ENCODE assay signal across 28 cellular contexts in genomic region chrY:7723139-7723538, GRCh38.
"Had no signal": no experiment of that assay in that cellular context is flagged by ENCODE, and none has a peak within 500 bp of the region (broad histone marks: within the 10 kb centered on the region; RNA-seq: fewer than 3 reads in every experiment).

No MANE protein-coding gene starts in this region.

- H3K4me2 ChIP-seq: PC-9 had no signal

- H3K27ac ChIP-seq: adrenal gland, breast epithelium, colonic mucosa, PC-9 had no signal

- H3K9me3 ChIP-seq: adrenal gland, breast epithelium, colonic mucosa had no signal

- H3K36me3 ChIP-seq: adrenal gland, breast epithelium, colonic mucosa had no signal

- DNase-seq: activated CD4-positive, alpha-beta memory T cell treated with anti-CD3 and anti-CD28 coated beads for 36 hours; activated CD4-positive, alpha-beta T cell treated with anti-CD3 and anti-CD28 coated beads, Interleukin-2, amount 10 ng/mL, durations not matched to agents 7 days and 5 days; activated CD4-positive, CD25-positive, alpha-beta regulatory T cell; activated CD8-positive, alpha-beta memory T cell treated with anti-CD3 and anti-CD28 coated beads for 24 hours; activated gamma-delta T cell; activated naive CD4-positive, alpha-beta T cell treated with anti-CD3 and anti-CD28 coated beads, Interleukin-2, amount 10 ng/mL, durations not matched to agents 7 days and 5 days; activated naive CD8-positive, alpha-beta T cell treated with anti-CD3 and anti-CD28 coated beads, Interleukin-2, amount 10 ng/mL, durations not matched to agents 7 days and 5 days; activated T-cell treated with anti-CD3 and anti-CD28 coated beads, Interleukin-2, amount 50 U/mL, for 4 hours; aorta; caudate nucleus; colonic mucosa; Kasumi-1; NCI-H1092; NCI-H1417; NCI-H1930; NCI-H2171 treated with DMSO at 0.1 percent for 48 hours; NCI-H226; NCI-H526; NK-92 treated with Interleukin-12 subunit alpha and Interleukin-12 subunit beta, amount 100 ng/mL, for 24 hours; PC-9; SIG-M5; T-cell; T-helper 2 cell; T1000 had no signal

- H3K4me3 Mint-ChIP-seq: activated CD4-positive, alpha-beta memory T cell treated with anti-CD3 and anti-CD28 coated beads for 36 hours; activated CD4-positive, alpha-beta T cell treated with anti-CD3 and anti-CD28 coated beads, Interleukin-2, amount 10 ng/mL, durations not matched to agents 7 days and 5 days; activated naive CD4-positive, alpha-beta T cell treated with anti-CD3 and anti-CD28 coated beads, Interleukin-2, amount 10 ng/mL, durations not matched to agents 7 days and 5 days; activated naive CD8-positive, alpha-beta T cell treated with anti-CD3 and anti-CD28 coated beads, Interleukin-2, amount 10 ng/mL, durations not matched to agents 7 days and 5 days; activated T-cell treated with anti-CD3 and anti-CD28 coated beads, Interleukin-2, amount 50 U/mL, for 4 hours; activated T-helper 17 cell treated with anti-CD3 and anti-CD28 coated beads, Interleukin-2, amount 50 U/mL, for 72 hours; T-cell had no signal

- H3K9me3 Mint-ChIP-seq: activated CD4-positive, alpha-beta memory T cell treated with anti-CD3 and anti-CD28 coated beads for 36 hours; activated CD4-positive, alpha-beta T cell treated with anti-CD3 and anti-CD28 coated beads, Interleukin-2, amount 10 ng/mL, durations not matched to agents 7 days and 5 days; activated naive CD4-positive, alpha-beta T cell treated with anti-CD3 and anti-CD28 coated beads, Interleukin-2, amount 10 ng/mL, durations not matched to agents 7 days and 5 days; activated naive CD8-positive, alpha-beta T cell treated with anti-CD3 and anti-CD28 coated beads, Interleukin-2, amount 10 ng/mL, durations not matched to agents 7 days and 5 days; activated T-cell treated with anti-CD3 and anti-CD28 coated beads, Interleukin-2, amount 50 U/mL, for 4 hours; activated T-helper 17 cell treated with anti-CD3 and anti-CD28 coated beads, Interleukin-2, amount 50 U/mL, for 72 hours; T-cell had no signal

- H2AFZ ChIP-seq: PC-9 had no signal

- ATAC-seq: activated T-cell treated with anti-CD3 and anti-CD28 coated beads, Interleukin-2, amount 50 U/mL, for 4 hours; activated T-helper 17 cell treated with anti-CD3 and anti-CD28 coated beads, Interleukin-2, amount 50 U/mL, for 72 hours; T-cell had no signal

- H3K4me3 ChIP-seq: adrenal gland, breast epithelium, colonic mucosa, PC-9 had no signal

- FAIRE-seq: TTC549 had no signal

- H3K27me3 Mint-ChIP-seq: activated CD4-positive, alpha-beta memory T cell treated with anti-CD3 and anti-CD28 coated beads for 36 hours; activated CD4-positive, alpha-beta T cell treated with anti-CD3 and anti-CD28 coated beads, Interleukin-2, amount 10 ng/mL, durations not matched to agents 7 days and 5 days; activated naive CD4-positive, alpha-beta T cell treated with anti-CD3 and anti-CD28 coated beads, Interleukin-2, amount 10 ng/mL, durations not matched to agents 7 days and 5 days; activated naive CD8-positive, alpha-beta T cell treated with anti-CD3 and anti-CD28 coated beads, Interleukin-2, amount 10 ng/mL, durations not matched to agents 7 days and 5 days; activated T-helper 17 cell treated with anti-CD3 and anti-CD28 coated beads, Interleukin-2, amount 50 U/mL, for 72 hours; T-cell had no signal

- H3K4me1 ChIP-seq: adrenal gland, breast epithelium, colonic mucosa had no signal

- H3K27me3 ChIP-seq: adrenal gland, breast epithelium, colonic mucosa had no signal

- H3K27ac Mint-ChIP-seq: activated CD4-positive, alpha-beta memory T cell treated with anti-CD3 and anti-CD28 coated beads for 36 hours; activated CD4-positive, alpha-beta T cell treated with anti-CD3 and anti-CD28 coated beads, Interleukin-2, amount 10 ng/mL, durations not matched to agents 7 days and 5 days; activated naive CD4-positive, alpha-beta T cell treated with anti-CD3 and anti-CD28 coated beads, Interleukin-2, amount 10 ng/mL, durations not matched to agents 7 days and 5 days; activated naive CD8-positive, alpha-beta T cell treated with anti-CD3 and anti-CD28 coated beads, Interleukin-2, amount 10 ng/mL, durations not matched to agents 7 days and 5 days; activated T-helper 17 cell treated with anti-CD3 and anti-CD28 coated beads, Interleukin-2, amount 50 U/mL, for 72 hours; T-cell had no signal

- H3K4me1 Mint-ChIP-seq: activated CD4-positive, alpha-beta T cell treated with anti-CD3 and anti-CD28 coated beads, Interleukin-2, amount 10 ng/mL, durations not matched to agents 7 days and 5 days; activated naive CD4-positive, alpha-beta T cell treated with anti-CD3 and anti-CD28 coated beads, Interleukin-2, amount 10 ng/mL, durations not matched to agents 7 days and 5 days; activated naive CD8-positive, alpha-beta T cell treated with anti-CD3 and anti-CD28 coated beads, Interleukin-2, amount 10 ng/mL, durations not matched to agents 7 days and 5 days; activated T-helper 17 cell treated with anti-CD3 and anti-CD28 coated beads, Interleukin-2, amount 50 U/mL, for 72 hours; T-cell had no signal
